ENCODE assay signal across 10 cellular contexts in genomic region chr10:124672181-124672638, GRCh38.
DNase-seq lines count a peak whose midpoint lies in the region; ATAC-seq and TF ChIP-seq lines count a peak whose summit lies in the region.
"Had no signal": no experiment of that assay in that cellular context is flagged by ENCODE, and none has a peak within 500 bp of the region (broad histone marks: within the 10 kb centered on the region; RNA-seq: fewer than 3 reads in every experiment).

No MANE protein-coding gene starts in this region.

- WGBS in testis, 2 donors: 71 to 86% methylated on average over 11 to 16 of the region's 16 CpGs

- DNase-seq in activated T-cell treated with anti-CD3 and anti-CD28 coated beads, Interleukin-2, amount 50 U/mL, for 72 hours: no peak
- DNase-seq in activated T-cell treated with anti-CD3 and anti-CD28 coated beads, Interleukin-2, amount 50 U/mL, for 4 hours: no peak
- DNase-seq in colonic mucosa: no peak
- DNase-seq in midbrain (lab: John Stamatoyannopoulos, UW): peak; percentile 68
- no peak for DNase-seq in testis
- DNase-seq in NCI-H345 (lab: John Stamatoyannopoulos, UW): no peak
- DNase-seq in omental fat pad (ENCODE audit: low spot score): no peak
- DNase-seq: NCI-H2029 had no signal

- H3K36me3 Mint-ChIP-seq in activated T-cell treated with anti-CD3 and anti-CD28 coated beads, Interleukin-2, amount 50 U/mL, for 72 hours (ENCODE audit: insufficient read depth in 2 of 2): peaks cover 1 to 5% of the 10 kb centered on the region in 2 donors
- no peaks in the 10 kb centered on the region for H3K36me3 Mint-ChIP-seq in activated T-cell treated with anti-CD3 and anti-CD28 coated beads, Interleukin-2, amount 50 U/mL, for 4 hours (ENCODE audit: insufficient read depth)

- no peak overlapping the region for H3K9ac ChIP-seq in colonic mucosa (ENCODE audit: low read depth in 2 of 2, low read length in 2 of 2)

- no peaks in the 10 kb centered on the region for H3K27me3 Mint-ChIP-seq in activated T-cell treated with anti-CD3 and anti-CD28 coated beads, Interleukin-2, amount 50 U/mL, for 72 hours (ENCODE audit: low read depth)
- no peaks in the 10 kb centered on the region for H3K27me3 Mint-ChIP-seq in activated T-cell treated with anti-CD3 and anti-CD28 coated beads, Interleukin-2, amount 50 U/mL, for 4 hours (ENCODE audit: low read depth)

- H3K27ac Mint-ChIP-seq in activated T-cell treated with anti-CD3 and anti-CD28 coated beads, Interleukin-2, amount 50 U/mL, for 72 hours: peak overlapping the region; percentile 30
- H3K27ac Mint-ChIP-seq: activated naive CD4-positive, alpha-beta T cell treated with anti-CD3 and anti-CD28 coated beads, Interleukin-2, amount 50 U/mL, for 72 hours had no signal

- H3K4me3 ChIP-seq in colonic mucosa: no peak overlapping the region
- H3K4me3 ChIP-seq in testis: no peak overlapping the region

- H3K4me1 ChIP-seq in colonic mucosa (peaks cover 11% of the 10 kb centered on the region), testis (peaks cover 72% of the 10 kb centered on the region)

- no peaks in the 10 kb centered on the region for H3K27me3 ChIP-seq in colonic mucosa
- H3K27me3 ChIP-seq in testis: no peaks in the 10 kb centered on the region

- H3K36me3 ChIP-seq in colonic mucosa (no peaks in the 10 kb centered on the region), testis (ENCODE audit: low read depth, missing control alignments) (no peaks in the 10 kb centered on the region)

- peak in 1 of 2 donors; percentile 16 for ATAC-seq in activated T-cell treated with anti-CD3 and anti-CD28 coated beads, Interleukin-2, amount 50 U/mL, for 72 hours (replicated peaks in 1 of 2)
- no peak for ATAC-seq in activated T-cell treated with anti-CD3 and anti-CD28 coated beads, Interleukin-2, amount 50 U/mL, for 4 hours
- ATAC-seq in omental fat pad (ENCODE audit: low FRiP score): no peak
- ATAC-seq in GM21381 (IDR thresholded peaks at IDR 0.05; ENCODE audit: unreplicated experiment): no peak

- no peaks in the 10 kb centered on the region for H3K9me3 Mint-ChIP-seq in activated T-cell treated with anti-CD3 and anti-CD28 coated beads, Interleukin-2, amount 50 U/mL, for 72 hours
- H3K9me3 Mint-ChIP-seq in activated T-cell treated with anti-CD3 and anti-CD28 coated beads, Interleukin-2, amount 50 U/mL, for 4 hours: no peaks in the 10 kb centered on the region
- H3K9me3 Mint-ChIP-seq: activated naive CD4-positive, alpha-beta T cell treated with anti-CD3 and anti-CD28 coated beads, Interleukin-2, amount 50 U/mL, for 72 hours had no signal

- peak overlapping the region; percentile 42 to 57 for H3K4me3 Mint-ChIP-seq in activated T-cell treated with anti-CD3 and anti-CD28 coated beads, Interleukin-2, amount 50 U/mL, for 72 hours
- no peak overlapping the region for H3K4me3 Mint-ChIP-seq in activated T-cell treated with anti-CD3 and anti-CD28 coated beads, Interleukin-2, amount 50 U/mL, for 4 hours

- peaks cover 69% of the 10 kb centered on the region for H3K4me1 Mint-ChIP-seq in activated T-cell treated with anti-CD3 and anti-CD28 coated beads, Interleukin-2, amount 50 U/mL, for 72 hours (ENCODE audit: low read depth)
- peaks cover 91% of the 10 kb centered on the region for H3K4me1 Mint-ChIP-seq in activated T-cell treated with anti-CD3 and anti-CD28 coated beads, Interleukin-2, amount 50 U/mL, for 4 hours (ENCODE audit: low read depth)

- H3K9me3 ChIP-seq in colonic mucosa: no peaks in the 10 kb centered on the region
- no peaks in the 10 kb centered on the region for H3K9me3 ChIP-seq in testis

- intact Hi-C loops in colonic mucosa (cut with DNase I) (no loop called here), testis (cut with DNase I; ENCODE audit: low total_unique reads) (no loop called here)

- H3K27ac ChIP-seq in colonic mucosa (peak overlapping the region; percentile 5), testis (peak overlapping the region; percentile 35 to 43)

- TF ChIP-seq CTCF in colonic mucosa (IDR thresholded peaks at IDR 0.05): no peak
- no peak for TF ChIP-seq CTCF in testis (IDR thresholded peaks at IDR 0.05)
- no peak for TF ChIP-seq CTCF in omental fat pad (IDR thresholded peaks at IDR 0.05)

- TF ChIP-seq POLR2A in testis (IDR thresholded peaks at IDR 0.05): no peak
